ENCODE assay signal across 14 cellular contexts in the genomic region with DNA sequence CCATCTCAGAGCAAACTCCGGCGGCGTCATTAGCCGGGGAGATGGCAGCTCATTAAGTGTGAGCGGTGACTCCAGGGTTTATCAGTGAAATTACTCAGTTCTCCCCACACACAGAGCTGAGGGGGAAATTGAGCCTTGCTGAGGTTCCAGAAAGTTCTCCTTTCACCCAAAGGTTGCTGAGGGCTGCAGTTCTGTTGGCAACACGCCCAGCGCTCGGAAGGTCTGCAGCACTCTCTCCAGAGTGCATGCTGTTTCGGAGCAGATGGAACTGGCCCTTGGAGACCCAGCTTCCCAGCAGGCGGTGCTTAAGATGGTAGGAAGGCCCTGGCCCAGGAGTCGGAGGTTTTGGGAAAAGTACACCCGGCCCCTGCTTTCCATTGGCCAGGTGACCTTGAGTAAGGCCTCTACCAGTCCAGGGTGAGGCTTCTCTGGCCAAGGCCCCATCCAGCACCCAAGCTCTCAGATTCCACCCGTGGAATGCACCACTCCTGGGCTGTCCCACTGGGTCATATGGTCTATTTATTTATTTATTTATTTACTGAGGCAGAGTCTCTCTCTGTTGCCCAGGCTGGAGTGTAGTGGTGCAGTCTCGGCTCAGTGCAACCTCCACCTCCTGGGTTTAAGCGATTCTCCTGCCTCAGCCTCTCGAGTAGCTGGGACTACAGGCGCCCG.
DNase-seq lines count a peak whose midpoint lies in the region; ATAC-seq and TF ChIP-seq lines count a peak whose summit lies in the region.
"Had no signal": no experiment of that assay in that cellular context is flagged by ENCODE, and none has a peak within 500 bp of the region (broad histone marks: within the 10 kb centered on the region; RNA-seq: fewer than 3 reads in every experiment).

No MANE protein-coding gene starts in this region.

- H3K9me3 Mint-ChIP-seq in Calu3 (ENCODE audit: low read depth, unreplicated experiment), result no peaks in the 10 kb centered on the region
- H3K9me3 Mint-ChIP-seq: activated CD4-positive, alpha-beta memory T cell treated with anti-CD3 and anti-CD28 coated beads for 36 hours; activated T-helper 1 cell treated with anti-CD3 and anti-CD28 coated beads, Interleukin-12 subunit alpha, Interleukin-12 subunit beta, Interleukin-2, Interleukin-4 antibody, amounts not matched to agents 30 ng/mL and 10 ng/mL and 1 ng/mL, durations not matched to agents 14 hours and 24 hours and 36 hours had no signal

- H3K27ac Mint-ChIP-seq in Calu3 (ENCODE audit: unreplicated experiment), result no peak overlapping the region
- H3K27ac Mint-ChIP-seq: activated CD4-positive, alpha-beta memory T cell treated with anti-CD3 and anti-CD28 coated beads for 36 hours; activated T-helper 1 cell treated with anti-CD3 and anti-CD28 coated beads, Interleukin-12 subunit alpha, Interleukin-12 subunit beta, Interleukin-2, Interleukin-4 antibody, amounts not matched to agents 30 ng/mL and 10 ng/mL and 1 ng/mL, durations not matched to agents 14 hours and 24 hours and 36 hours had no signal

- BruUV-seq in Calu3 (replicated peaks; lab: Mats Ljungman, UMichigan), result no TSS peak

- H3K36me3 Mint-ChIP-seq in Calu3 (ENCODE audit: insufficient read depth, unreplicated experiment), result no peaks in the 10 kb centered on the region
- H3K36me3 Mint-ChIP-seq: activated CD4-positive, alpha-beta memory T cell treated with anti-CD3 and anti-CD28 coated beads for 36 hours had no signal

- peak; percentile 93 for DNase-seq in DMS 273 (lab: John Stamatoyannopoulos, UW; ENCODE audit: unreplicated experiment)
- DNase-seq in NCI-H69 (lab: John Stamatoyannopoulos, UW), result peak; percentile 42
- peak; percentile 59 for DNase-seq in left cardiac atrium
- peak; percentile 62 for DNase-seq in retina
- DNase-seq in NCI-H345 treated with DMSO at 0.1 percent for 48 hours (lab: John Stamatoyannopoulos, UW; ENCODE audit: unreplicated experiment), result no peak
- no peak for DNase-seq in NOMO-1 (lab: John Stamatoyannopoulos, UW; ENCODE audit: unreplicated experiment in 2 of 2)
- DNase-seq in Calu3, result no peak
- DNase-seq: activated CD4-positive, alpha-beta memory T cell treated with anti-CD3 and anti-CD28 coated beads for 36 hours; NCI-H1048; NCI-H2107; occipital lobe; stimulated activated naive CD4-positive, alpha-beta T cell had no signal

- H3K27me3 Mint-ChIP-seq in Calu3 (ENCODE audit: unreplicated experiment), result peaks cover 98% of the 10 kb centered on the region
- H3K27me3 Mint-ChIP-seq: activated CD4-positive, alpha-beta memory T cell treated with anti-CD3 and anti-CD28 coated beads for 36 hours had no signal

- TF ChIP-seq CTCF in Calu3 (IDR thresholded peaks at IDR 0.05; ENCODE audit: unreplicated experiment), result no peak

- CTCF ChIA-PET in Calu3 (lab: Charles Lee), result no interaction called here

- no peak overlapping the region for H3K4me3 Mint-ChIP-seq in Calu3 (ENCODE audit: low read depth, unreplicated experiment)
- H3K4me3 Mint-ChIP-seq: activated CD4-positive, alpha-beta memory T cell treated with anti-CD3 and anti-CD28 coated beads for 36 hours; activated T-helper 1 cell treated with anti-CD3 and anti-CD28 coated beads, Interleukin-12 subunit alpha, Interleukin-12 subunit beta, Interleukin-2, Interleukin-4 antibody, amounts not matched to agents 30 ng/mL and 10 ng/mL and 1 ng/mL, durations not matched to agents 14 hours and 24 hours and 36 hours had no signal

- H3K4me1 Mint-ChIP-seq in Calu3 (ENCODE audit: low read depth, unreplicated experiment), result no peaks in the 10 kb centered on the region

- ATAC-seq in left cardiac atrium (peak; percentile 12 to 49), HG02970 (IDR thresholded peaks at IDR 0.05; ENCODE audit: low FRiP score, unreplicated experiment) (no peak)

- intact Hi-C loops in left cardiac atrium (cut with DNase I) (loop anchor here in 1 of 2 donors (10.0 kb wide), 1 partner anchor 335 kb away; the partner anchor contains the start of gene GSE1), Calu3 (cut with micrococcal nuclease; ENCODE audit: unreplicated experiment) (no loop called here)

Comparison
In these comparisons a context has a peak if more than half of its experiments do, and no peak if none do; other contexts are left out.
1. DNase-seq: peak in DMS 273 (single experiment), NCI-H69 (single experiment), left cardiac atrium (single experiment) and retina (single experiment); none in NCI-H345 treated with DMSO at 0.1 percent for 48 hours (single experiment), NOMO-1 (0 of 2) and Calu3 (single experiment).